ENCODE assay signal across 1 cellular context in genomic region chr21:26157842-26158241, GRCh38.
TF ChIP-seq lines count a peak whose summit lies in the region.

No MANE protein-coding gene starts in this region.

TF ChIP-seq in H1, 55 proteins besides CTCF, POLR2A, EP300 and RAD21:
- TF ChIP-seq, protein P1, sequence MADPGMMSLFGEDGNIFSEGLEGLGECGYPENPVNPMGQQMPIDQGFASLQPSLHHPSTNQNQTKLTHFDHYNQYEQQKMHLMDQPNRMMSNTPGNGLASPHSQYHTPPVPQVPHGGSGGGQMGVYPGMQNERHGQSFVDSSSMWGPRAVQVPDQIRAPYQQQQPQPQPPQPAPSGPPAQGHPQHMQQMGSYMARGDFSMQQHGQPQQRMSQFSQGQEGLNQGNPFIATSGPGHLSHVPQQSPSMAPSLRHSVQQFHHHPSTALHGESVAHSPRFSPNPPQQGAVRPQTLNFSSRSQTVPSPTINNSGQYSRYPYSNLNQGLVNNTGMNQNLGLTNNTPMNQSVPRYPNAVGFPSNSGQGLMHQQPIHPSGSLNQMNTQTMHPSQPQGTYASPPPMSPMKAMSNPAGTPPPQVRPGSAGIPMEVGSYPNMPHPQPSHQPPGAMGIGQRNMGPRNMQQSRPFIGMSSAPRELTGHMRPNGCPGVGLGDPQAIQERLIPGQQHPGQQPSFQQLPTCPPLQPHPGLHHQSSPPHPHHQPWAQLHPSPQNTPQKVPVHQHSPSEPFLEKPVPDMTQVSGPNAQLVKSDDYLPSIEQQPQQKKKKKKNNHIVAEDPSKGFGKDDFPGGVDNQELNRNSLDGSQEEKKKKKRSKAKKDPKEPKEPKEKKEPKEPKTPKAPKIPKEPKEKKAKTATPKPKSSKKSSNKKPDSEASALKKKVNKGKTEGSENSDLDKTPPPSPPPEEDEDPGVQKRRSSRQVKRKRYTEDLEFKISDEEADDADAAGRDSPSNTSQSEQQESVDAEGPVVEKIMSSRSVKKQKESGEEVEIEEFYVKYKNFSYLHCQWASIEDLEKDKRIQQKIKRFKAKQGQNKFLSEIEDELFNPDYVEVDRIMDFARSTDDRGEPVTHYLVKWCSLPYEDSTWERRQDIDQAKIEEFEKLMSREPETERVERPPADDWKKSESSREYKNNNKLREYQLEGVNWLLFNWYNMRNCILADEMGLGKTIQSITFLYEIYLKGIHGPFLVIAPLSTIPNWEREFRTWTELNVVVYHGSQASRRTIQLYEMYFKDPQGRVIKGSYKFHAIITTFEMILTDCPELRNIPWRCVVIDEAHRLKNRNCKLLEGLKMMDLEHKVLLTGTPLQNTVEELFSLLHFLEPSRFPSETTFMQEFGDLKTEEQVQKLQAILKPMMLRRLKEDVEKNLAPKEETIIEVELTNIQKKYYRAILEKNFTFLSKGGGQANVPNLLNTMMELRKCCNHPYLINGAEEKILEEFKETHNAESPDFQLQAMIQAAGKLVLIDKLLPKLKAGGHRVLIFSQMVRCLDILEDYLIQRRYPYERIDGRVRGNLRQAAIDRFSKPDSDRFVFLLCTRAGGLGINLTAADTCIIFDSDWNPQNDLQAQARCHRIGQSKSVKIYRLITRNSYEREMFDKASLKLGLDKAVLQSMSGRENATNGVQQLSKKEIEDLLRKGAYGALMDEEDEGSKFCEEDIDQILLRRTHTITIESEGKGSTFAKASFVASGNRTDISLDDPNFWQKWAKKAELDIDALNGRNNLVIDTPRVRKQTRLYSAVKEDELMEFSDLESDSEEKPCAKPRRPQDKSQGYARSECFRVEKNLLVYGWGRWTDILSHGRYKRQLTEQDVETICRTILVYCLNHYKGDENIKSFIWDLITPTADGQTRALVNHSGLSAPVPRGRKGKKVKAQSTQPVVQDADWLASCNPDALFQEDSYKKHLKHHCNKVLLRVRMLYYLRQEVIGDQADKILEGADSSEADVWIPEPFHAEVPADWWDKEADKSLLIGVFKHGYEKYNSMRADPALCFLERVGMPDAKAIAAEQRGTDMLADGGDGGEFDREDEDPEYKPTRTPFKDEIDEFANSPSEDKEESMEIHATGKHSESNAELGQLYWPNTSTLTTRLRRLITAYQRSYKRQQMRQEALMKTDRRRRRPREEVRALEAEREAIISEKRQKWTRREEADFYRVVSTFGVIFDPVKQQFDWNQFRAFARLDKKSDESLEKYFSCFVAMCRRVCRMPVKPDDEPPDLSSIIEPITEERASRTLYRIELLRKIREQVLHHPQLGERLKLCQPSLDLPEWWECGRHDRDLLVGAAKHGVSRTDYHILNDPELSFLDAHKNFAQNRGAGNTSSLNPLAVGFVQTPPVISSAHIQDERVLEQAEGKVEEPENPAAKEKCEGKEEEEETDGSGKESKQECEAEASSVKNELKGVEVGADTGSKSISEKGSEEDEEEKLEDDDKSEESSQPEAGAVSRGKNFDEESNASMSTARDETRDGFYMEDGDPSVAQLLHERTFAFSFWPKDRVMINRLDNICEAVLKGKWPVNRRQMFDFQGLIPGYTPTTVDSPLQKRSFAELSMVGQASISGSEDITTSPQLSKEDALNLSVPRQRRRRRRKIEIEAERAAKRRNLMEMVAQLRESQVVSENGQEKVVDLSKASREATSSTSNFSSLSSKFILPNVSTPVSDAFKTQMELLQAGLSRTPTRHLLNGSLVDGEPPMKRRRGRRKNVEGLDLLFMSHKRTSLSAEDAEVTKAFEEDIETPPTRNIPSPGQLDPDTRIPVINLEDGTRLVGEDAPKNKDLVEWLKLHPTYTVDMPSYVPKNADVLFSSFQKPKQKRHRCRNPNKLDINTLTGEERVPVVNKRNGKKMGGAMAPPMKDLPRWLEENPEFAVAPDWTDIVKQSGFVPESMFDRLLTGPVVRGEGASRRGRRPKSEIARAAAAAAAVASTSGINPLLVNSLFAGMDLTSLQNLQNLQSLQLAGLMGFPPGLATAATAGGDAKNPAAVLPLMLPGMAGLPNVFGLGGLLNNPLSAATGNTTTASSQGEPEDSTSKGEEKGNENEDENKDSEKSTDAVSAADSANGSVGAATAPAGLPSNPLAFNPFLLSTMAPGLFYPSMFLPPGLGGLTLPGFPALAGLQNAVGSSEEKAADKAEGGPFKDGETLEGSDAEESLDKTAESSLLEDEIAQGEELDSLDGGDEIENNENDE (IDR thresholded peaks at IDR 0.05; ENCODE audit: insufficient replicate concordance, low read length) = no peak
- TF ChIP-seq GTF2F1 (IDR thresholded peaks at IDR 0.05; ENCODE audit: borderline replicate concordance, low read depth, low read length) = no peak
- TF ChIP-seq POU5F1 (IDR thresholded peaks at IDR 0.05; ENCODE audit: low read depth, low read length) = no peak
- no peak for TF ChIP-seq CEBPB (IDR thresholded peaks at IDR 0.05; ENCODE audit: low read depth, low read length)
- TF ChIP-seq CBX5 (IDR thresholded peaks at IDR 0.05; ENCODE audit: low read depth, low read length) = no peak
- TF ChIP-seq ASH2L (IDR thresholded peaks at IDR 0.05; ENCODE audit: low read length) = no peak
- TF ChIP-seq TBP (IDR thresholded peaks at IDR 0.05; ENCODE audit: low read depth, low read length) = no peak
- TF ChIP-seq TAF1 (IDR thresholded peaks at IDR 0.05; ENCODE audit: low read depth, low read length) = no peak
- no peak for TF ChIP-seq SIN3A (conservative IDR thresholded peaks at IDR 0.05 in 1 of 2, IDR thresholded peaks at IDR 0.05 in 1 of 2; ENCODE audit: low read depth in 1 of 2, low read length in 2 of 2)
- TF ChIP-seq JUND (IDR thresholded peaks at IDR 0.05; ENCODE audit: low read length) = no peak
- TF ChIP-seq EGR1 (IDR thresholded peaks at IDR 0.05; ENCODE audit: borderline replicate concordance, low read depth, low read length) = no peak
- TF ChIP-seq SAP30 (IDR thresholded peaks at IDR 0.05; ENCODE audit: insufficient read depth, insufficient replicate concordance, low read length) = no peak
- no peak for TF ChIP-seq CTBP2 (IDR thresholded peaks at IDR 0.05; ENCODE audit: borderline replicate concordance, insufficient read depth, insufficient read length, low read length)
- TF ChIP-seq FOSL1 (IDR thresholded peaks at IDR 0.05; ENCODE audit: insufficient read depth, low read depth, low read length) = no peak
- no peak for TF ChIP-seq EZH2 (IDR thresholded peaks at IDR 0.05; ENCODE audit: low read depth, low read length, severe bottlenecking)
